Comparison of ENCODE assay signal across 8 cellular contexts in the genomic region with DNA sequence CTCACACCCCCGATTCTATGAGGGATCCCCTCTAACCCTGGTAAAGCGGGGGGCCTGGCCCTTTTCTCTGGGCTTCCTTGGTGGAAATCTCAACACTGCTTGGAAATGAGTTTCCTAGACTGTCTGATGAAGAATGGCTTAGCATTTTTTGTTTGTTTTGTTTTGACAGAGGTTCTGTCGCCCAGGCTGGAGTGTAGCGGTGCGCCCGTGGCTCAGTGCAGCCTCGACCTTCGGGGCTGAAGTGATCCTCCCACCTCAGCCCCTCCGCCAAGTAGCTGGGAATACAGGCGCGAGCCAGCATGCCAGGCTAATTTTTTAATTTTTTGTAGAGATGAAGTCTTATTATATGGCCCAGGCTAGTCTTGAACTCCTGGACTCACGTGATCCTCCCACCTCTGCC. TPM values are rescaled to one million over a fixed set of nuclear protein-coding genes. Genes with fewer than 3 reads are reported as not detected.
DNase-seq lines count a peak whose midpoint lies in the region; ATAC-seq and TF ChIP-seq lines count a peak whose summit lies in the region.

No MANE protein-coding gene starts in this region.

- 36 to 46% methylated on average over 2 to 12 of the region's 12 CpGs for WGBS in gastroesophageal sphincter (ENCODE audit: low coverage in 1 of 2), 2 donors

- H3K36me3 ChIP-seq in gastroesophageal sphincter = no peaks in the 10 kb centered on the region

- peaks cover 0 to 19% (median 9%) of the 10 kb centered on the region in 3 donors for H3K4me1 ChIP-seq in gastroesophageal sphincter

- peaks cover 55% of the 10 kb centered on the region for H3K27me3 ChIP-seq in gastroesophageal sphincter

- H3K9me3 ChIP-seq in gastroesophageal sphincter = no peaks in the 10 kb centered on the region

- no peak for TF ChIP-seq POLR2A in gastroesophageal sphincter (IDR thresholded peaks at IDR 0.05)

- H3K4me3 ChIP-seq in GM12875 (ENCODE audit: low read depth, low read length) = peak overlapping the region; percentile 22
- H3K4me3 ChIP-seq in gastroesophageal sphincter = peak overlapping the region; percentile 63 to 74
- peak overlapping the region; percentile 73 for H3K4me3 ChIP-seq in retinal pigment epithelial cell (ENCODE audit: low read length)

- no peak for TF ChIP-seq EP300 in gastroesophageal sphincter (IDR thresholded peaks at IDR 0.05)

- H3K27ac ChIP-seq in VCaP (peak overlapping the region; percentile 99), gastroesophageal sphincter (peak overlapping the region in 3 of 4 donors; percentile 76 to 86 (median 85))

- ATAC-seq in gastroesophageal sphincter = no peak

- TF ChIP-seq CTCF in GM12875 (IDR thresholded peaks at IDR 0.05; ENCODE audit: borderline replicate concordance, insufficient read depth, low read depth, low read length) (no peak), VCaP (conservative IDR thresholded peaks at IDR 0.05) (no peak), gastroesophageal sphincter (IDR thresholded peaks at IDR 0.05) (no peak), retinal pigment epithelial cell (conservative IDR thresholded peaks at IDR 0.05; ENCODE audit: low read depth, low read length) (no peak)

- DNase-seq in retinal pigment epithelial cell (ENCODE audit: low read depth) (no peak), GOT3 (lab: John Stamatoyannopoulos, UW) (no peak), NCI-H2196 (lab: John Stamatoyannopoulos, UW; ENCODE audit: unreplicated experiment) (no peak), NCI-H2081 treated with DMSO at 0.1 percent for 48 hours (lab: John Stamatoyannopoulos, UW) (no peak)
- DNase-seq in activated CD4-positive, alpha-beta T cell treated with anti-CD3 and anti-CD28 coated beads, Interleukin-2, amount 50 U/mL, for 4 hours = no peak

RNA-seq across cellular contexts. Expression of a gene that starts 30.3 kb away (rescaled TPM):
- 10 to 100 TPM; 19.9 to 38.6 (median 29.2) TPM for total RNA-seq in gastroesophageal sphincter

Comparison
In these comparisons a context has a peak if more than half of its experiments do, and no peak if none do; other contexts are left out.
1. H3K4me3 ChIP-seq: peak in every context shown above with its lines; median percentile 73 in retinal pigment epithelial cell; 68 in gastroesophageal sphincter; 22 in GM12875.